ENCODE assay signal across 8 cellular contexts in genomic region chr15:40942337-40942854, GRCh38. TPM values are rescaled to one million over a fixed set of nuclear protein-coding genes. Genes with fewer than 3 reads are reported as not detected.
DNase-seq lines count a peak whose midpoint lies in the region; ATAC-seq and TF ChIP-seq lines count a peak whose summit lies in the region.

No MANE protein-coding gene starts in this region.

- peak overlapping the region; percentile 34 to 92 (median 88) for H3K27ac ChIP-seq in gastroesophageal sphincter

- H3K36me3 ChIP-seq in gastroesophageal sphincter: no peaks in the 10 kb centered on the region

- H3K27ac Mint-ChIP-seq in activated T-cell treated with anti-CD3 and anti-CD28 coated beads, Interleukin-2, amount 50 U/mL, for 24 hours: peak overlapping the region; percentile 81
- H3K27ac Mint-ChIP-seq in T-helper 17 cell: peak overlapping the region; percentile 69

- peak overlapping the region; percentile 74 for H3K4me3 Mint-ChIP-seq in activated T-cell treated with anti-CD3 and anti-CD28 coated beads, Interleukin-2, amount 50 U/mL, for 24 hours
- peak overlapping the region; percentile 85 for H3K4me3 Mint-ChIP-seq in T-helper 17 cell

- 15% methylated on average over 4 of the region's 15 CpGs; no CpG with 5 or more reads in 1 of the 2 donors for WGBS in gastroesophageal sphincter (ENCODE audit: low coverage in 1 of 2), 2 donors

- H3K9me3 Mint-ChIP-seq in activated T-cell treated with anti-CD3 and anti-CD28 coated beads, Interleukin-2, amount 50 U/mL, for 24 hours: no peaks in the 10 kb centered on the region

- peak; percentile 1 for ATAC-seq in T-helper 17 cell
- no peak for ATAC-seq in gastroesophageal sphincter
- ATAC-seq in GM18907 (IDR thresholded peaks at IDR 0.05; ENCODE audit: unreplicated experiment): no peak

- no peak for DNase-seq in activated T-cell treated with anti-CD3 and anti-CD28 coated beads, Interleukin-2, amount 50 U/mL, for 24 hours
- no peak for DNase-seq in activated T-cell treated with anti-CD3 and anti-CD28 coated beads, Interleukin-2, amount 50 U/mL, for 1 hour
- DNase-seq in T-helper 17 cell (no peak), retinal pigment epithelial cell (ENCODE audit: low read depth) (no peak), Ammon's horn (ENCODE audit: low spot score) (no peak), DMS153 treated with DMSO at 0.1 percent for 48 hours (lab: John Stamatoyannopoulos, UW; ENCODE audit: unreplicated experiment) (no peak)

- peaks cover 1% of the 10 kb centered on the region for H3K27me3 ChIP-seq in gastroesophageal sphincter

- no peaks in the 10 kb centered on the region for H3K9me3 ChIP-seq in T-helper 17 cell (ENCODE audit: control insufficient read depth, low read length, poor library complexity, severe bottlenecking)
- no peaks in the 10 kb centered on the region for H3K9me3 ChIP-seq in gastroesophageal sphincter

- H3K36me3 Mint-ChIP-seq in activated T-cell treated with anti-CD3 and anti-CD28 coated beads, Interleukin-2, amount 50 U/mL, for 24 hours (ENCODE audit: low read depth): no peaks in the 10 kb centered on the region
- H3K36me3 Mint-ChIP-seq in T-helper 17 cell (ENCODE audit: low read depth): no peaks in the 10 kb centered on the region

- TF ChIP-seq EP300 in gastroesophageal sphincter (IDR thresholded peaks at IDR 0.05): no peak

- peaks cover 34% of the 10 kb centered on the region for H3K4me1 Mint-ChIP-seq in activated T-cell treated with anti-CD3 and anti-CD28 coated beads, Interleukin-2, amount 50 U/mL, for 24 hours (ENCODE audit: low read depth)
- peaks cover 28% of the 10 kb centered on the region for H3K4me1 Mint-ChIP-seq in T-helper 17 cell

- TF ChIP-seq CTCF in gastroesophageal sphincter (IDR thresholded peaks at IDR 0.05) (no peak), retinal pigment epithelial cell (conservative IDR thresholded peaks at IDR 0.05; ENCODE audit: low read depth, low read length) (no peak)

- TF ChIP-seq POLR2A in gastroesophageal sphincter (IDR thresholded peaks at IDR 0.05): no peak

- H3K4me3 ChIP-seq in gastroesophageal sphincter (peak overlapping the region; percentile 33 to 70), retinal pigment epithelial cell (ENCODE audit: low read length) (peak overlapping the region; percentile 58)

- H3K27me3 Mint-ChIP-seq in activated T-cell treated with anti-CD3 and anti-CD28 coated beads, Interleukin-2, amount 50 U/mL, for 24 hours: no peaks in the 10 kb centered on the region
- no peaks in the 10 kb centered on the region for H3K27me3 Mint-ChIP-seq in T-helper 17 cell

- peaks cover 0 to 36% (median 13%) of the 10 kb centered on the region in 3 donors for H3K4me1 ChIP-seq in gastroesophageal sphincter

RNA-seq across cellular contexts. Expression of gene CHAC1, which starts 10.9 kb away (rescaled TPM):
- total RNA-seq in T-helper 17 cell: under 1 TPM; 0.35 to 0.70 TPM
- 1 to 10 TPM in 3 of 4 donors, under 1 TPM in 1; 0.54 to 1.8 (median 1.5) TPM for total RNA-seq in gastroesophageal sphincter

RNA-seq across cellular contexts. Expression of gene DLL4, which starts 13.3 kb away (rescaled TPM):
- total RNA-seq in T-helper 17 cell (not detected), gastroesophageal sphincter (1 to 10 TPM; 1.9 to 9.7 (median 6.4) TPM)

RNA-seq across cellular contexts. Expression of gene VPS18, which starts 48.1 kb away (rescaled TPM):
- total RNA-seq in T-helper 17 cell: 10 to 100 TPM; 13.6 to 18.4 TPM
- total RNA-seq in gastroesophageal sphincter: 10 to 100 TPM; 24.6 to 36.3 (median 29.9) TPM
